In the genomic region with DNA sequence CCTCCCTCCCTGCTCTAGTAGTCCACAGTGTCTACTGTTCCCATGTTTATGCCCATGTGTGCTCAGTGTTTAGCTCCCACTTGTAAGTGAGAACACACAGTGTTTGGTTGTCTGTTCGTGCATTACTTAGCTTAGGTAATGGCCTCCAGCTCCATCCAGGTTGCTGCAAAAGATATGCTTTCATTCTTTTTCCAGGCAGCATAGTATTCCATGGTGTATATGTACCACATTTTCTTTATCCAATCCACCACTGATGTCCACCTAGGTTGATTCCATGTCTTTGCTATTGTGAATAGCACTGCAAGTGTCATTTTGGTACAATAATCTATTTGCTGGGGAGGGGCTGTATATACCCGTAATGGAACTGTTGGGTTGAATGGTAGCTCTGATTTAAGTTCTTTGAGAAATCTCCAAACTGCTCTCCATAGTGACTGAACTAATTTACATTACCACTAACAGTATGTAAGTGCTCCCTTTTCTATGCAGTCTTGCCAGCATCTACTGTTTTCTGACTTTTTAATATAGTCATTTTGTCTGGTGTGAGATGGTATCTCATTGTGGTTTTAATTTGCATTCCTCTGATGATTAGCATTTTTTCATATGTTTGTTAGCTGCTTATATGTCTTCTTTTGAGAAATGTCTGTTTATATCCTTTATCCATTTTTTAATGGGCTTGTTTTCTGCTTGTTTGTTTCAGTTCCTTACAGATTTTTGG, we compare ENCODE assay signal across 29 cellular contexts.
DNase-seq lines count a peak whose midpoint lies in the region; ATAC-seq, FAIRE-seq and TF ChIP-seq lines count a peak whose summit lies in the region.
"Had no signal": no experiment of that assay in that cellular context is flagged by ENCODE, and none has a peak within 500 bp of the region (broad histone marks: within the 10 kb centered on the region; RNA-seq: fewer than 3 reads in every experiment).

No MANE protein-coding gene starts in this region.

- H3K9me2 ChIP-seq in SK-N-SH = no peaks in the 10 kb centered on the region

- H3K4me1 ChIP-seq in SK-N-SH (ENCODE audit: control insufficient read depth in 1 of 2, insufficient read depth in 2 of 2, low read depth in 1 of 2, low read length in 1 of 2) = no peaks in the 10 kb centered on the region; a peak in 1 of 4 replicates
- H3K4me1 ChIP-seq: BLaER1 treated with 17β-estradiol and CSF1 and Interleukin-3, amounts not matched to agents 10 nM and 100 nM had no signal

- POLR2A ChIA-PET in SK-N-SH (lab: Yijun Ruan, JAX) = no interaction called here

- ATAC-seq in SK-N-SH treated with all-trans-retinoic acid at 6 μM for 48 hours (peak; percentile 67; the same call in 2 of the 3 replicates), GM21360 (IDR thresholded peaks at IDR 0.05; ENCODE audit: unreplicated experiment) (no peak)
- ATAC-seq: T-helper 17 cell had no signal

- DNase-seq in SK-N-SH = no peak
- no peak for DNase-seq in HTR-8/SVneo (ENCODE audit: insufficient read length, low spot score)
- DNase-seq in amniotic epithelial cell (ENCODE audit: low read depth) = peak; percentile 13
- DNase-seq in HK-2 (ENCODE audit: unreplicated experiment) = no peak
- no peak for DNase-seq in NCI-H146 treated with DMSO at 0.1 percent for 48 hours (lab: John Stamatoyannopoulos, UW; ENCODE audit: unreplicated experiment)
- DNase-seq: AML-193; CD4-positive, alpha-beta T cell; COR-L47; DMS53; GF-D8; H9; Kasumi-1; MV-4-11; NCI-H1105 treated with DMSO at 0.1 percent for 48 hours; NCI-H146; NCI-H2029 treated with DMSO at 0.1 percent for 48 hours; NCI-H2227 treated with DMSO at 0.1 percent for 48 hours; NCI-H69; OCI-M1; SIG-M5; T-helper 17 cell had no signal

- 96% methylated on average over 2 of the region's 2 CpGs for WGBS in SK-N-SH (ENCODE audit: low lambda C conversion rate)

- no peak for TF ChIP-seq EP300 in SK-N-SH (IDR thresholded peaks at IDR 0.05; ENCODE audit: borderline replicate concordance in 1 of 2, low read depth in 1 of 2, low read length in 1 of 2)

- no peak overlapping the region for H3K4me3 ChIP-seq in SK-N-SH (ENCODE audit: low read depth in 2 of 2, low read length in 1 of 2)
- H3K4me3 ChIP-seq: BLaER1 treated with 17β-estradiol and CSF1 and Interleukin-3, amounts not matched to agents 10 nM and 100 nM; SK-N-MC had no signal

- H3K9me3 ChIP-seq in SK-N-SH = no peaks in the 10 kb centered on the region

- no peaks in the 10 kb centered on the region for H3K79me2 ChIP-seq in SK-N-SH (ENCODE audit: insufficient read depth)

- no peak overlapping the region for H3K9ac ChIP-seq in SK-N-SH
- H3K9ac ChIP-seq: BLaER1 treated with 17β-estradiol and CSF1 and Interleukin-3, amounts not matched to agents 10 nM and 100 nM had no signal

- no peaks in the 10 kb centered on the region for H3K36me3 ChIP-seq in SK-N-SH (replicated peaks in 1 of 2; ENCODE audit: control insufficient read depth in 1 of 2, insufficient read depth in 2 of 2, low read length in 1 of 2)

- no peak overlapping the region for H3K27ac ChIP-seq in SK-N-SH (ENCODE audit: low read depth in 2 of 2, low read length in 1 of 2)
- H3K27ac ChIP-seq: 22Rv1; BLaER1 treated with 17β-estradiol and CSF1 and Interleukin-3, amounts not matched to agents 10 nM and 100 nM; SK-N-MC had no signal

- TF ChIP-seq CTCF in SK-N-SH (IDR thresholded peaks at IDR 0.05) = no peak

- no peaks in the 10 kb centered on the region for H3K27me3 ChIP-seq in SK-N-SH (ENCODE audit: insufficient read depth)
- H3K27me3 ChIP-seq: BLaER1 treated with 17β-estradiol and CSF1 and Interleukin-3, amounts not matched to agents 10 nM and 100 nM had no signal

- no peak for TF ChIP-seq RAD21 in SK-N-SH (IDR thresholded peaks at IDR 0.05; ENCODE audit: low read length)

- no peaks in the 10 kb centered on the region for H3F3A ChIP-seq in SK-N-SH (replicated peaks; ENCODE audit: insufficient read depth)

- H3K4me2 ChIP-seq in SK-N-SH = no peak overlapping the region
- H3K4me2 ChIP-seq: BLaER1 treated with 17β-estradiol and CSF1 and Interleukin-3, amounts not matched to agents 10 nM and 100 nM had no signal

- no peak overlapping the region for H2AFZ ChIP-seq in SK-N-SH (ENCODE audit: low read depth)

- no peaks in the 10 kb centered on the region for H4K20me1 ChIP-seq in SK-N-SH (ENCODE audit: insufficient read depth)
- H4K20me1 ChIP-seq: BLaER1 treated with 17β-estradiol and CSF1 and Interleukin-3, amounts not matched to agents 10 nM and 100 nM had no signal

- CTCF ChIA-PET in SK-N-SH (lab: Yijun Ruan, JAX) = no interaction called here

- FAIRE-seq in HTR-8/SVneo (lab: Jason Lieb, UNC) = peak; percentile 42
- FAIRE-seq: GM12891, GM19239, RCC 7860 had no signal

TF ChIP-seq in SK-N-SH treated with all-trans-retinoic acid at 6 μM for 48 hours, 23 proteins besides CTCF, POLR2A, EP300 and RAD21:
- TF ChIP-seq ESRRG (CRISPR knock-in tag; IDR thresholded peaks at IDR 0.05) (no peak), ZNF8 (CRISPR knock-in tag; IDR thresholded peaks at IDR 0.05) (peak; percentile 85)

TF ChIP-seq in SK-N-SH, 30 proteins besides CTCF, POLR2A, EP300 and RAD21:
- TF ChIP-seq JUND (IDR thresholded peaks at IDR 0.05) = no peak
- no peak for TF ChIP-seq RCOR1 (IDR thresholded peaks at IDR 0.05; ENCODE audit: low read length)
- TF ChIP-seq, protein P1, sequence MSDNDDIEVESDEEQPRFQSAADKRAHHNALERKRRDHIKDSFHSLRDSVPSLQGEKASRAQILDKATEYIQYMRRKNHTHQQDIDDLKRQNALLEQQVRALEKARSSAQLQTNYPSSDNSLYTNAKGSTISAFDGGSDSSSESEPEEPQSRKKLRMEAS (IDR thresholded peaks at IDR 0.05; ENCODE audit: low read depth) = no peak
TF ChIP-seq in SK-N-SH: peak in this region for 0.
